In the genomic region with DNA sequence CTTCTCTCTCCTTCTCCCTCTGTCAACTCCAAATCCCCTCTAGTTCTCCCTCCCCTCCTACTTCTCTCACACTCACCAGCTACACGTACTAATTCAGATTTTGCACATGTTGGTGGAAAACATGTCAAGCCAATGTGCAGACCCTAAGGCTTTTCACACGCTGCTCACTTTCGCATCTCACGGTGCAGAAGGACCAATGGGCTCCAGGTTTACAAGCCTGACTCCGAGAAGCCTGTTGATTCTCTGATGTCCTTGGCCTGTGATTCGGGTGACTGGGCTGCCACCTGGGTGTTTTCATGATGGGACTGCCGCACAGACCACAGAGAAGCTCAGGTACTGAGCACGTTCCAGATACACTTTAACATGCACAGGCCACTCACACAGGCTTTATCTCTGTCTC, we compare ENCODE assay signal across 13 cellular contexts. TPM values are rescaled to one million over a fixed set of nuclear protein-coding genes. Genes with fewer than 3 reads are reported as not detected.
A peak's percentile ranks its signal among the peaks of the same experiment; 100 is the strongest.
DNase-seq lines count a peak whose midpoint lies in the region; ATAC-seq and TF ChIP-seq lines count a peak whose summit lies in the region.
"Had no signal": no experiment of that assay in that cellular context is flagged by ENCODE, and none has a peak within 500 bp of the region (broad histone marks: within the 10 kb centered on the region; RNA-seq: fewer than 3 reads in every experiment).

No MANE protein-coding gene starts in this region.

- WGBS in IMR-90 (ENCODE audit: extremely low coverage in 2 of 2, insufficient read length in 1 of 2), 2 experiments: 49% methylated on average over 6 of the region's 8 CpGs; no CpG with 5 or more reads in 1 of the 2 experiments
- 83 to 85% methylated on average over 7 to 8 of the region's 8 CpGs for WGBS in upper lobe of left lung, 2 donors

- H2BK5ac ChIP-seq in IMR-90 (ENCODE audit: low read depth, low read length, poor library complexity, severe bottlenecking): no peak overlapping the region

- H2AK5ac ChIP-seq in IMR-90 (ENCODE audit: low read depth, low read length): no peak overlapping the region

- H3K4me3 ChIP-seq in Caco-2 (ENCODE audit: low read depth, low read length) (no peak overlapping the region), IMR-90 (ENCODE audit: insufficient read depth, low read depth, low read length) (no peak overlapping the region), upper lobe of left lung (no peak overlapping the region)
- H3K4me3 ChIP-seq: GM12878 had no signal

- H3K4ac ChIP-seq in IMR-90 (ENCODE audit: low read depth, low read length): no peak overlapping the region

- H3K27me3 ChIP-seq in Caco-2 (replicated peaks; ENCODE audit: control insufficient read depth, insufficient read depth, low read length) (peaks cover 1% of the 10 kb centered on the region; the same call in 1 of the 2 replicates), IMR-90 (ENCODE audit: control insufficient read depth, insufficient read depth, low read length) (peaks cover 79% of the 10 kb centered on the region), upper lobe of left lung (peaks cover 1 to 58% (median 32%) of the 10 kb centered on the region in 4 donors)

- TF ChIP-seq CTCF in Caco-2 (IDR thresholded peaks at IDR 0.05; ENCODE audit: insufficient read depth in 1 of 2, low read depth in 1 of 2, low read length in 1 of 2, severe bottlenecking in 1 of 2, unreplicated experiment in 1 of 2) (no peak), IMR-90 (conservative IDR thresholded peaks at IDR 0.05; ENCODE audit: low read depth, low read length) (no peak), endothelial cell (IDR thresholded peaks at IDR 0.05; ENCODE audit: unreplicated experiment) (no peak), neural crest cell (conservative IDR thresholded peaks at IDR 0.05) (no peak), upper lobe of left lung (IDR thresholded peaks at IDR 0.05) (no peak)

- H3K36me3 Mint-ChIP-seq in Caco-2 (ENCODE audit: insufficient read depth, unreplicated experiment): no peaks in the 10 kb centered on the region
- H3K36me3 Mint-ChIP-seq in endothelial cell (ENCODE audit: low read depth, unreplicated experiment): peaks cover 9% of the 10 kb centered on the region
- no peaks in the 10 kb centered on the region for H3K36me3 Mint-ChIP-seq in neural crest cell (ENCODE audit: low read depth)

- no peak overlapping the region for H3K9ac ChIP-seq in IMR-90 (ENCODE audit: low read depth, low read length)

- peak overlapping the region; percentile 26 for H2AK9ac ChIP-seq in IMR-90 (replicated peaks; ENCODE audit: low read depth, low read length, poor library complexity)

- no peak for TF ChIP-seq RAD21 in IMR-90 (IDR thresholded peaks at IDR 0.05; ENCODE audit: low read length)

- intact Hi-C loops in Caco-2 (cut with micrococcal nuclease; ENCODE audit: unreplicated experiment): no loop called here
- intact Hi-C loops in IMR-90 (cut with micrococcal nuclease): no loop called here

- H3K9me1 ChIP-seq in IMR-90 (ENCODE audit: insufficient read depth, low read length): 0 out of 2 replicates have a peak, but pooled peaks cover 3% of the 10 kb centered on the region

- H4K20me1 ChIP-seq in IMR-90 (ENCODE audit: insufficient read depth, low read length): no peaks in the 10 kb centered on the region; the same call in 1 of the 2 replicates

- H3K27ac Mint-ChIP-seq in Caco-2 (ENCODE audit: unreplicated experiment) (no peak overlapping the region), endothelial cell (ENCODE audit: unreplicated experiment) (no peak overlapping the region), neural crest cell (ENCODE audit: unreplicated experiment) (no peak overlapping the region)

- H2AFZ ChIP-seq in IMR-90 (replicated peaks; ENCODE audit: low read length, poor library complexity): peak overlapping the region; percentile 43

- H3K4me2 ChIP-seq in IMR-90 (ENCODE audit: low read depth, low read length): no peak overlapping the region; the same call in 1 of the 2 replicates

- dilution Hi-C loops in IMR-90 (cut with HindIII; ENCODE audit: low sequenced_read_pairs, unreplicated experiment): no loop called here

- in situ Hi-C loops in IMR-90 (cut with MboI; ENCODE audit: low sequenced_read_pairs): no loop called here

- peak overlapping the region; percentile 1 for H3K4me3 Mint-ChIP-seq in Caco-2 (ENCODE audit: unreplicated experiment)
- peak overlapping the region; percentile 16 for H3K4me3 Mint-ChIP-seq in endothelial cell (ENCODE audit: unreplicated experiment)
- peak overlapping the region; percentile 49 for H3K4me3 Mint-ChIP-seq in neural crest cell

- POLR2A ChIA-PET in Caco-2 (lab: Charles Lee): no interaction called here
- POLR2A ChIA-PET in IMR-90 (lab: Charles Lee; ENCODE audit: unreplicated experiment): no interaction called here

- no peaks in the 10 kb centered on the region for H3K4me1 Mint-ChIP-seq in Caco-2 (ENCODE audit: low read depth, unreplicated experiment)
- peaks cover 37% of the 10 kb centered on the region for H3K4me1 Mint-ChIP-seq in endothelial cell (ENCODE audit: unreplicated experiment)
- H3K4me1 Mint-ChIP-seq in neural crest cell: peaks cover 10% of the 10 kb centered on the region

- H3K27me3 Mint-ChIP-seq in Caco-2 (ENCODE audit: insufficient read depth, unreplicated experiment) (peaks cover 13% of the 10 kb centered on the region), endothelial cell (ENCODE audit: unreplicated experiment) (peaks cover 17% of the 10 kb centered on the region), neural crest cell (ENCODE audit: low read depth) (peaks cover 94% of the 10 kb centered on the region)

- no peak overlapping the region for H2BK20ac ChIP-seq in IMR-90 (ENCODE audit: low read depth, low read length)

- no peak overlapping the region for H4K8ac ChIP-seq in IMR-90 (ENCODE audit: low read depth in 2 of 2, low read length in 2 of 2)

- H3K27ac ChIP-seq in IMR-90 (ENCODE audit: insufficient read depth, low read length) (no peak overlapping the region), upper lobe of left lung (no peak overlapping the region)
- H3K27ac ChIP-seq: C4-2B had no signal

- H3K36me3 ChIP-seq in Caco-2 (ENCODE audit: control insufficient read depth, insufficient read depth, low read length) (no peaks in the 10 kb centered on the region), IMR-90 (ENCODE audit: control insufficient read depth, insufficient read depth, low read length) (no peaks in the 10 kb centered on the region), upper lobe of left lung (no peaks in the 10 kb centered on the region)

- no peak overlapping the region for H3K18ac ChIP-seq in IMR-90 (ENCODE audit: low read depth, low read length)

- H3K9me3 Mint-ChIP-seq in Caco-2 (ENCODE audit: unreplicated experiment) (no peaks in the 10 kb centered on the region), endothelial cell (ENCODE audit: unreplicated experiment) (no peaks in the 10 kb centered on the region), neural crest cell (no peaks in the 10 kb centered on the region)

- BruUV-seq in Caco-2 (replicated peaks; lab: Mats Ljungman, UMichigan) (no TSS peak), IMR-90 (replicated peaks; lab: Mats Ljungman, UMichigan) (no TSS peak)

- H3K56ac ChIP-seq in IMR-90 (ENCODE audit: extremely low read depth, insufficient read depth, low read length): no peak overlapping the region

- H4K91ac ChIP-seq in IMR-90 (ENCODE audit: insufficient read depth, low read depth, low read length): no peak overlapping the region

- no peak overlapping the region for H2BK15ac ChIP-seq in IMR-90 (ENCODE audit: low read depth, low read length)

- ATAC-seq in IMR-90 (ENCODE audit: low read depth) (no peak), GM18517 (IDR thresholded peaks at IDR 0.05; ENCODE audit: unreplicated experiment) (no peak), upper lobe of left lung (ENCODE audit: low FRiP score in 2 of 2) (no peak)

- CTCF ChIA-PET in Caco-2 (lab: Charles Lee) (no interaction called here), IMR-90 (lab: Yijun Ruan, JAX) (interaction anchor here (1.1 to 2.7 kb wide), 2 partner anchors 15 to 161 kb away, joined by 3 to 8 read pairs; no protein-coding TSS in a partner anchor)

- no peak for TF ChIP-seq EP300 in upper lobe of left lung (IDR thresholded peaks at IDR 0.05)

- no peak overlapping the region for H3K14ac ChIP-seq in IMR-90 (replicated peaks; ENCODE audit: low read depth, low read length)

- H4K5ac ChIP-seq in IMR-90 (ENCODE audit: low read depth, low read length): no peak overlapping the region

- no peak for TF ChIP-seq POLR2A in IMR-90 (IDR thresholded peaks at IDR 0.05; ENCODE audit: low read depth, low read length)
- TF ChIP-seq POLR2A in upper lobe of left lung (IDR thresholded peaks at IDR 0.05): no peak

- DNase-seq in Caco-2 (no peak), IMR-90 (no peak), endothelial cell (ENCODE audit: low spot score) (no peak), neural crest cell (ENCODE audit: low read depth, low spot score) (no peak), AG08396 (ENCODE audit: low spot score) (no peak), upper lobe of left lung (no peak)
- DNase-seq: amniotic stem cell, NCI-H1092 treated with DMSO at 0.1 percent for 48 hours had no signal

- H3K79me1 ChIP-seq in IMR-90 (ENCODE audit: low read depth in 1 of 2, low read length in 2 of 2): no peaks in the 10 kb centered on the region

- H3K9me3 ChIP-seq in Caco-2 (no peaks in the 10 kb centered on the region), IMR-90 (ENCODE audit: control insufficient read depth, insufficient read depth, low read length) (peaks cover 2% of the 10 kb centered on the region; the same call in 1 of the 2 replicates), upper lobe of left lung (no peaks in the 10 kb centered on the region)

- H3K4me1 ChIP-seq in Caco-2 (no peaks in the 10 kb centered on the region), IMR-90 (ENCODE audit: control insufficient read depth, insufficient read depth, low read length) (no peaks in the 10 kb centered on the region; the same call in 1 of the 2 replicates), upper lobe of left lung (peaks cover 29 to 33% (median 30%) of the 10 kb centered on the region in 4 donors)

- H2BK120ac ChIP-seq in IMR-90 (ENCODE audit: low read depth, low read length): no peak overlapping the region

- no peak overlapping the region for H3K23ac ChIP-seq in IMR-90 (ENCODE audit: low read depth, low read length)

RNA-seq across cellular contexts. Expression of a gene that starts 3.7 kb away (rescaled TPM):
- 2.0 and 2.2 TPM in 2 replicates for total RNA-seq in Caco-2 (2022)
- under 0.01 TPM in 1 of 2 replicates, not detected in the other for total RNA-seq in IMR-90 (2012; rRNA removed)
- polyA plus RNA-seq in IMR-90 (2012; rRNA removed): 0.05 TPM in 1 of 2 replicates, not detected in the other
- 0.01 and 0.09 TPM in 2 replicates for polyA plus RNA-seq in IMR-90 (2012; cell fraction: cytosol; rRNA removed)
- 0.13 and 0.22 TPM in 2 replicates for polyA plus RNA-seq in IMR-90 (2012; cell fraction: nucleus; rRNA removed; ENCODE audit: low replicate concordance)
- total RNA-seq in endothelial cell (ENCODE audit: unreplicated experiment): 13.2 TPM
- not detected in 2 replicates for total RNA-seq in neural crest cell
- under 1 TPM in 1 of 6 donors, not detected in 5; 0.07 TPM for total RNA-seq in upper lobe of left lung
- total RNA-seq: GM12878, pulmonary artery endothelial cell, urinary bladder had no signal
- polyA plus RNA-seq: GM12878, urinary bladder had no signal

RNA-seq across cellular contexts. Expression of a gene that starts 3.8 kb away (rescaled TPM):
- total RNA-seq in Caco-2 (2022): 1.4 and 1.8 TPM in 2 replicates
- not detected in 2 replicates for total RNA-seq in IMR-90 (2012; rRNA removed)
- polyA plus RNA-seq in IMR-90 (2012; rRNA removed): 0.07 TPM in 2 replicates
- 0.14 TPM in 1 of 2 replicates, not detected in the other for polyA plus RNA-seq in IMR-90 (2012; cell fraction: cytosol; rRNA removed)
- 0.06 and 0.12 TPM in 2 replicates for polyA plus RNA-seq in IMR-90 (2012; cell fraction: nucleus; rRNA removed; ENCODE audit: low replicate concordance)
- 6.8 TPM for total RNA-seq in endothelial cell (ENCODE audit: unreplicated experiment)
- total RNA-seq in neural crest cell: 0.09 TPM in 2 replicates
- under 1 TPM in 2 of 6 donors, not detected in 4; 0.06 to 0.07 TPM for total RNA-seq in upper lobe of left lung
- total RNA-seq: GM12878, urinary bladder had no signal
- polyA plus RNA-seq: GM12878, urinary bladder had no signal

RNA-seq across cellular contexts. Expression of a gene that starts 55.4 kb away (rescaled TPM):
- not detected in 2 replicates for total RNA-seq in Caco-2 (2022)
- not detected in 2 replicates for total RNA-seq in IMR-90 (2012; rRNA removed)
- polyA plus RNA-seq in IMR-90 (2012; rRNA removed): not detected in 2 replicates
- not detected in 2 replicates for polyA plus RNA-seq in IMR-90 (2012; cell fraction: cytosol; rRNA removed)
- not detected in 2 replicates for polyA plus RNA-seq in IMR-90 (2012; cell fraction: nucleus; rRNA removed; ENCODE audit: low replicate concordance)
- total RNA-seq in endothelial cell (ENCODE audit: unreplicated experiment): not detected
- not detected in 2 replicates for total RNA-seq in neural crest cell
- total RNA-seq in upper lobe of left lung: not detected
- total RNA-seq: GM12878, pulmonary artery endothelial cell, urinary bladder had no signal
- polyA plus RNA-seq: GM12878, urinary bladder had no signal
